Comparison of ENCODE assay signal across 20 cellular contexts in genomic region chr11:102238287-102238894, GRCh38.
DNase-seq lines count a peak whose midpoint lies in the region; ATAC-seq and TF ChIP-seq lines count a peak whose summit lies in the region.
"Had no signal": no experiment of that assay in that cellular context is flagged by ENCODE, and none has a peak within 500 bp of the region (broad histone marks: within the 10 kb centered on the region; RNA-seq: fewer than 3 reads in every experiment).

No MANE protein-coding gene starts in this region.

- H3K4me1 ChIP-seq in PC-3 (ENCODE audit: insufficient read depth, low read length), result peaks cover 11% of the 10 kb centered on the region
- H3K4me1 ChIP-seq in mucosa of descending colon (ENCODE audit: low read depth), result no peaks in the 10 kb centered on the region
- peaks cover 0 to 26% (median 9%) of the 10 kb centered on the region in 4 donors for H3K4me1 ChIP-seq in stomach
- H3K4me1 ChIP-seq in SJCRH30, result no peaks in the 10 kb centered on the region; the same call in 1 of the 2 replicates
- H3K4me1 ChIP-seq: BE2C had no signal

- DNase-seq in ELR (ENCODE audit: low read depth), result peak; percentile 15
- peak; percentile 19 for DNase-seq in PC-3
- DNase-seq in glomerular visceral epithelial cell (ENCODE audit: extremely low spot score), result peak; percentile 37
- DNase-seq in mucosa of descending colon, result no peak
- DNase-seq in stomach, result no peak
- DNase-seq in stimulated activated CD4-positive, alpha-beta T cell treated with anti-CD3 and anti-CD28 coated beads, Interleukin-4, amount 100 ng/mL, for 4 hours, result no peak
- DNase-seq in SJCRH30, result no peak
- DNase-seq in stimulated activated CD4-positive, alpha-beta T cell treated with anti-CD3 and anti-CD28 coated beads, Interleukin-12 subunit alpha, Interleukin-12 subunit beta, amount 100 ng/mL, for 4 hours, result no peak
- DNase-seq: BE2C, DMS79 treated with DMSO at 0.1 percent for 48 hours, GOT3, Karpas-422, NCI-H1694, NCI-H2081, NCI-H2171 treated with DMSO at 0.1 percent for 48 hours, NCI-H524 treated with DMSO at 0.1 percent for 48 hours, NCI-H82, Right ventricle myocardium superior had no signal

- no peaks in the 10 kb centered on the region for H3F3A ChIP-seq in PC-3 (ENCODE audit: low read length, unreplicated experiment)

- H3K9ac ChIP-seq in PC-3 (ENCODE audit: low read length), result no peak overlapping the region

- no peak for TF ChIP-seq POLR2A in stomach (IDR thresholded peaks at IDR 0.05)

- H3K27me3 ChIP-seq in PC-3 (ENCODE audit: low read length), result no peaks in the 10 kb centered on the region
- H3K27me3 ChIP-seq in stomach, result no peaks in the 10 kb centered on the region
- H3K27me3 ChIP-seq in SJCRH30, result no peaks in the 10 kb centered on the region

- peak; percentile 34; the same call in 1 of the 2 replicates for ATAC-seq in PC-3
- peak; percentile 68 for ATAC-seq in mucosa of descending colon
- ATAC-seq: GM12878 had no signal

- no peaks in the 10 kb centered on the region for H3K9me2 ChIP-seq in PC-3 (replicated peaks; ENCODE audit: low read length)

- no peak overlapping the region for H3K27ac ChIP-seq in PC-3 (ENCODE audit: low read length)
- H3K27ac ChIP-seq in stomach, result no peak overlapping the region
- H3K27ac ChIP-seq in SJCRH30, result no peak overlapping the region
- H3K27ac ChIP-seq: SK-N-MC had no signal

- H3K36me3 ChIP-seq in PC-3 (ENCODE audit: low read depth, low read length) (peaks cover 2% of the 10 kb centered on the region; the same call in 1 of the 2 replicates), mucosa of descending colon (ENCODE audit: low read depth) (no peaks in the 10 kb centered on the region), stomach (peaks cover 0 to 9% (median 6%) of the 10 kb centered on the region in 4 donors), SJCRH30 (no peaks in the 10 kb centered on the region)
- H3K36me3 ChIP-seq: BE2C had no signal

- TF ChIP-seq EP300 in stomach (IDR thresholded peaks at IDR 0.05), result no peak

- H2AFZ ChIP-seq in PC-3 (ENCODE audit: low read length), result no peak overlapping the region

- H3K79me2 ChIP-seq in PC-3 (ENCODE audit: low read length), result no peaks in the 10 kb centered on the region

- TF ChIP-seq CTCF in PC-3 (conservative IDR thresholded peaks at IDR 0.05; ENCODE audit: low read depth, low read length), result no peak
- TF ChIP-seq CTCF in mucosa of descending colon (IDR thresholded peaks at IDR 0.05), result no peak
- TF ChIP-seq CTCF in stomach (IDR thresholded peaks at IDR 0.05), result no peak

- 80 to 92% (median 88%) methylated on average over 1 of the region's 1 CpG for WGBS in stomach, 5 donors

- H3K4me3 ChIP-seq in PC-3 (ENCODE audit: low read length), result no peak overlapping the region
- H3K4me3 ChIP-seq in mucosa of descending colon, result no peak overlapping the region
- H3K4me3 ChIP-seq in stomach, result no peak overlapping the region
- H3K4me3 ChIP-seq in SJCRH30, result no peak overlapping the region
- H3K4me3 ChIP-seq: GM12878, SK-N-MC had no signal

- intact Hi-C loops in PC-3 (cut with micrococcal nuclease), result no loop called here
- intact Hi-C loops in mucosa of descending colon (cut with DNase I, micrococcal nuclease), result no loop called here
- intact Hi-C loops in stomach (cut with DNase I; ENCODE audit: low total_unique reads), result no loop called here

- H3K9me3 ChIP-seq in PC-3 (ENCODE audit: low read length), result no peaks in the 10 kb centered on the region
- no peaks in the 10 kb centered on the region for H3K9me3 ChIP-seq in mucosa of descending colon
- H3K9me3 ChIP-seq in stomach, result no peaks in the 10 kb centered on the region
- no peaks in the 10 kb centered on the region for H3K9me3 ChIP-seq in SJCRH30 (replicated peaks)
- H3K9me3 ChIP-seq: BE2C had no signal

- H4K20me1 ChIP-seq in PC-3 (ENCODE audit: low read length), result no peaks in the 10 kb centered on the region

- CTCF ChIA-PET in PC-3 (lab: Charles Lee), result no interaction called here

- BruUV-seq in PC-3 (replicated peaks; lab: Mats Ljungman, UMichigan), result no TSS peak

- POLR2A ChIA-PET in PC-3 (lab: Charles Lee; ENCODE audit: unreplicated experiment), result no interaction called here

- H3K4me2 ChIP-seq in PC-3 (ENCODE audit: low read length), result no peak overlapping the region

Comparison
In these comparisons a context has a peak if more than half of its experiments do, and no peak if none do; other contexts are left out.
1. DNase-seq: peak in ELR (single experiment), PC-3 (single experiment) and glomerular visceral epithelial cell (single experiment); none in mucosa of descending colon (0 of 3), stomach (single experiment), stimulated activated CD4-positive, alpha-beta T cell treated with anti-CD3 and anti-CD28 coated beads, Interleukin-4, amount 100 ng/mL, for 4 hours (0 of 2), SJCRH30 (0 of 2) and stimulated activated CD4-positive, alpha-beta T cell treated with anti-CD3 and anti-CD28 coated beads, Interleukin-12 subunit alpha, Interleukin-12 subunit beta, amount 100 ng/mL, for 4 hours (single experiment).